Comparison of ENCODE assay signal across 10 cellular contexts in genomic region chr1:157994704-157995540, GRCh38. TPM values are rescaled to one million over a fixed set of nuclear protein-coding genes. Genes with fewer than 3 reads are reported as not detected.
A peak's percentile ranks its signal among the peaks of the same experiment; 100 is the strongest.
DNase-seq lines count a peak whose midpoint lies in the region; ATAC-seq and TF ChIP-seq lines count a peak whose summit lies in the region.
"Had no signal": no experiment of that assay in that cellular context is flagged by ENCODE, and none has a peak within 500 bp of the region (broad histone marks: within the 10 kb centered on the region; RNA-seq: fewer than 3 reads in every experiment).

No MANE protein-coding gene starts in this region.

- peak overlapping the region; percentile 15 for H3K4me3 Mint-ChIP-seq in activated naive CD4-positive, alpha-beta T cell treated with anti-CD3 and anti-CD28 coated beads, Interleukin-2, amount 50 U/mL, for 24 hours
- H3K4me3 Mint-ChIP-seq in activated naive CD4-positive, alpha-beta T cell treated with anti-CD3 and anti-CD28 coated beads, Interleukin-2, amount 10 ng/mL, durations not matched to agents 7 days and 5 days = no peak overlapping the region
- H3K4me3 Mint-ChIP-seq in mesothelial cell of epicardium = peak overlapping the region; percentile 77
- H3K4me3 Mint-ChIP-seq: activated naive CD8-positive, alpha-beta T cell treated with anti-CD3 and anti-CD28 coated beads, Interleukin-2, amount 10 ng/mL, durations not matched to agents 7 days and 5 days had no signal

- DNase-seq in activated naive CD4-positive, alpha-beta T cell treated with anti-CD3 and anti-CD28 coated beads, Interleukin-2, amount 10 ng/mL, durations not matched to agents 7 days and 5 days = no peak
- DNase-seq in dermis blood vessel endothelial cell = peak; percentile 42
- no peak for DNase-seq in mesothelial cell of epicardium (ENCODE audit: low spot score in 2 of 2, unreplicated experiment in 2 of 2)
- DNase-seq in activated CD8-positive, alpha-beta memory T cell treated with anti-CD3 and anti-CD28 coated beads, Interleukin-2, amount 50 U/mL, for 48 hours = no peak
- no peak for DNase-seq in DMS 273 treated with DMSO at 0.1 percent for 48 hours (lab: John Stamatoyannopoulos, UW)
- DNase-seq: activated naive CD8-positive, alpha-beta T cell treated with anti-CD3 and anti-CD28 coated beads, Interleukin-2, amount 10 ng/mL, durations not matched to agents 7 days and 5 days; BE2C had no signal

- H3K4me1 ChIP-seq in urinary bladder (ENCODE audit: insufficient read depth) = no peaks in the 10 kb centered on the region
- H3K4me1 ChIP-seq: BE2C had no signal

- H3K27ac Mint-ChIP-seq in activated naive CD4-positive, alpha-beta T cell treated with anti-CD3 and anti-CD28 coated beads, Interleukin-2, amount 50 U/mL, for 24 hours = no peak overlapping the region
- no peak overlapping the region for H3K27ac Mint-ChIP-seq in activated naive CD4-positive, alpha-beta T cell treated with anti-CD3 and anti-CD28 coated beads, Interleukin-2, amount 10 ng/mL, durations not matched to agents 7 days and 5 days
- H3K27ac Mint-ChIP-seq in mesothelial cell of epicardium = peak overlapping the region; percentile 87
- H3K27ac Mint-ChIP-seq: activated naive CD8-positive, alpha-beta T cell treated with anti-CD3 and anti-CD28 coated beads, Interleukin-2, amount 10 ng/mL, durations not matched to agents 7 days and 5 days had no signal

- WGBS in urinary bladder = 17% methylated on average over 13 of the region's 13 CpGs

- no peak for ATAC-seq in HG03342 (IDR thresholded peaks at IDR 0.05; ENCODE audit: unreplicated experiment)

- H3K9me3 Mint-ChIP-seq in activated naive CD4-positive, alpha-beta T cell treated with anti-CD3 and anti-CD28 coated beads, Interleukin-2, amount 50 U/mL, for 24 hours = no peaks in the 10 kb centered on the region
- H3K9me3 Mint-ChIP-seq in activated naive CD4-positive, alpha-beta T cell treated with anti-CD3 and anti-CD28 coated beads, Interleukin-2, amount 10 ng/mL, durations not matched to agents 7 days and 5 days = no peaks in the 10 kb centered on the region
- H3K9me3 Mint-ChIP-seq in mesothelial cell of epicardium = no peaks in the 10 kb centered on the region
- H3K9me3 Mint-ChIP-seq: activated naive CD8-positive, alpha-beta T cell treated with anti-CD3 and anti-CD28 coated beads, Interleukin-2, amount 10 ng/mL, durations not matched to agents 7 days and 5 days had no signal

- no peak for TF ChIP-seq CTCF in mesothelial cell of epicardium (IDR thresholded peaks at IDR 0.05; ENCODE audit: unreplicated experiment)

- peak overlapping the region; percentile 91 for H3K4me3 ChIP-seq in urinary bladder (ENCODE audit: low read depth, low read length)

- H3K36me3 ChIP-seq in urinary bladder (ENCODE audit: insufficient read depth) = no peaks in the 10 kb centered on the region
- H3K36me3 ChIP-seq: BE2C had no signal

- H3K36me3 Mint-ChIP-seq in activated naive CD4-positive, alpha-beta T cell treated with anti-CD3 and anti-CD28 coated beads, Interleukin-2, amount 50 U/mL, for 24 hours = no peaks in the 10 kb centered on the region
- no peaks in the 10 kb centered on the region for H3K36me3 Mint-ChIP-seq in activated naive CD4-positive, alpha-beta T cell treated with anti-CD3 and anti-CD28 coated beads, Interleukin-2, amount 10 ng/mL, durations not matched to agents 7 days and 5 days
- H3K36me3 Mint-ChIP-seq in mesothelial cell of epicardium = peaks cover 3% of the 10 kb centered on the region
- H3K36me3 Mint-ChIP-seq: activated naive CD8-positive, alpha-beta T cell treated with anti-CD3 and anti-CD28 coated beads, Interleukin-2, amount 10 ng/mL, durations not matched to agents 7 days and 5 days had no signal

- CTCF ChIA-PET in activated naive CD4-positive, alpha-beta T cell treated with anti-CD3 and anti-CD28 coated beads, Interleukin-2, amount 10 ng/mL, durations not matched to agents 7 days and 5 days (lab: Charles Lee) = no interaction called here

- peak overlapping the region; percentile 1 for H3K27ac ChIP-seq in urinary bladder (ENCODE audit: low read depth)

- peaks cover 20% of the 10 kb centered on the region for H3K27me3 Mint-ChIP-seq in activated naive CD4-positive, alpha-beta T cell treated with anti-CD3 and anti-CD28 coated beads, Interleukin-2, amount 50 U/mL, for 24 hours
- peaks cover 71% of the 10 kb centered on the region for H3K27me3 Mint-ChIP-seq in activated naive CD4-positive, alpha-beta T cell treated with anti-CD3 and anti-CD28 coated beads, Interleukin-2, amount 10 ng/mL, durations not matched to agents 7 days and 5 days
- no peaks in the 10 kb centered on the region for H3K27me3 Mint-ChIP-seq in mesothelial cell of epicardium (ENCODE audit: low read depth)

- peaks cover 11% of the 10 kb centered on the region for H3K4me1 Mint-ChIP-seq in activated naive CD4-positive, alpha-beta T cell treated with anti-CD3 and anti-CD28 coated beads, Interleukin-2, amount 50 U/mL, for 24 hours
- peaks cover 4% of the 10 kb centered on the region for H3K4me1 Mint-ChIP-seq in activated naive CD4-positive, alpha-beta T cell treated with anti-CD3 and anti-CD28 coated beads, Interleukin-2, amount 10 ng/mL, durations not matched to agents 7 days and 5 days
- H3K4me1 Mint-ChIP-seq in mesothelial cell of epicardium = peaks cover 70% of the 10 kb centered on the region

RNA-seq across cellular contexts. Expression of gene KIRREL1, which starts 1.5 kb away (rescaled TPM):
- total RNA-seq in dermis blood vessel endothelial cell (28.2 and 35.4 TPM in 2 replicates), mesothelial cell of epicardium (178 to 189 TPM (median 180 TPM) in 3 replicates), urinary bladder (48.6 TPM)
- polyA plus RNA-seq in urinary bladder = 37.1 TPM
- total RNA-seq: activated naive CD8-positive, alpha-beta T cell treated with anti-CD3 and anti-CD28 coated beads, Interleukin-2, amount 10 ng/mL, durations not matched to agents 7 days and 5 days had no signal
